Comparison of ENCODE assay signal across 1 cellular context in the genomic region with DNA sequence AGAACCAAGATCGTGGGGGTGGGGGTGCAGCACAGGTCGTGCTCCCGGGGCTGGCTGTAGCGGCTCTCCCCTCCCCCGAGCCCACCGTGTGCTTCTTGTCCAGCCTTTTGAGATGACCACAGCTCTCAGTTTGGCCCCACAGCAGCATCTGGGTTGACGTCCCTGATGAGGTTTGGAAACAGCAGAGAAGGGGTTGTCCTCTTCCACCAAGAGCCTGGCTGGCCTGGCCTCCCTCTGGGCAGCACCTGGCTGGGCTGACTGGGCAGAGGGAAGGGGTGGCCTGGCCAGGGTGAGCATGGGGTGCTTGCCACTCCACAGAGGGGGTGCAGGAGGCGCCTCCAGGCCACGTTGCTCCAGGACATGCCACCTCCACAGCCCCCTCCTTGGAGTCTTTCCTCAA.
TF ChIP-seq lines count a peak whose summit lies in the region.

No MANE protein-coding gene starts in this region.

TF ChIP-seq in GM12878, 131 proteins besides CTCF, POLR2A, EP300 and RAD21 (continued from another document):
- TF ChIP-seq, protein P1, sequence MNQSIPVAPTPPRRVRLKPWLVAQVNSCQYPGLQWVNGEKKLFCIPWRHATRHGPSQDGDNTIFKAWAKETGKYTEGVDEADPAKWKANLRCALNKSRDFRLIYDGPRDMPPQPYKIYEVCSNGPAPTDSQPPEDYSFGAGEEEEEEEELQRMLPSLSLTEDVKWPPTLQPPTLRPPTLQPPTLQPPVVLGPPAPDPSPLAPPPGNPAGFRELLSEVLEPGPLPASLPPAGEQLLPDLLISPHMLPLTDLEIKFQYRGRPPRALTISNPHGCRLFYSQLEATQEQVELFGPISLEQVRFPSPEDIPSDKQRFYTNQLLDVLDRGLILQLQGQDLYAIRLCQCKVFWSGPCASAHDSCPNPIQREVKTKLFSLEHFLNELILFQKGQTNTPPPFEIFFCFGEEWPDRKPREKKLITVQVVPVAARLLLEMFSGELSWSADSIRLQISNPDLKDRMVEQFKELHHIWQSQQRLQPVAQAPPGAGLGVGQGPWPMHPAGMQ (IDR thresholded peaks at IDR 0.05; ENCODE audit: borderline replicate concordance): no peak
